1 cellular context compared by ENCODE assay signal in genomic region chr15:62482715-62483429, GRCh38.
TF ChIP-seq lines count a peak whose summit lies in the region.

No MANE protein-coding gene starts in this region.

TF ChIP-seq in GM12878, 131 proteins besides CTCF, POLR2A, EP300 and RAD21 (continued from another document):
- TF ChIP-seq ZBTB40 (IDR thresholded peaks at IDR 0.05; ENCODE audit: borderline replicate concordance) (no peak), EZH2 (IDR thresholded peaks at IDR 0.05; ENCODE audit: borderline replicate concordance, control insufficient read depth, low read depth, low read length) (no peak), RELB (IDR thresholded peaks at IDR 0.05; ENCODE audit: low read depth) (peak; percentile 78), SMC3 (IDR thresholded peaks at IDR 0.05; ENCODE audit: borderline replicate concordance, low read length) (peak; percentile 48; the same call in 1 of the 2 replicates), IKZF1 (conservative IDR thresholded peaks at IDR 0.05) (0 out of 2 replicates have a peak, but pooled peaks have one; percentile 26), RUNX3 (IDR thresholded peaks at IDR 0.05; ENCODE audit: low read length) (peak; percentile 80), BMI1 (IDR thresholded peaks at IDR 0.05; ENCODE audit: borderline replicate concordance) (no peak), IRF4 (IDR thresholded peaks at IDR 0.05; ENCODE audit: low read depth, low read length) (0 out of 2 replicates have a peak, but pooled peaks have one; percentile 38), RELA (IDR thresholded peaks at IDR 0.05; ENCODE audit: borderline replicate concordance, partially characterized antibody) (peak; percentile 87), DPF2 (IDR thresholded peaks at IDR 0.05) (peak; percentile 23; the same call in 1 of the 2 replicates), IKZF2 (IDR thresholded peaks at IDR 0.05) (no peak), ATF2 (IDR thresholded peaks at IDR 0.05; ENCODE audit: low read length) (no peak), MXI1 (IDR thresholded peaks at IDR 0.05; ENCODE audit: low read depth, low read length) (no peak), PAX8 (IDR thresholded peaks at IDR 0.05) (no peak), CHD1 (IDR thresholded peaks at IDR 0.05; ENCODE audit: low read depth, low read length) (no peak), KDM1A (IDR thresholded peaks at IDR 0.05; ENCODE audit: borderline replicate concordance) (no peak), KLF5 (IDR thresholded peaks at IDR 0.05; ENCODE audit: partially characterized antibody) (no peak), MEF2B (IDR thresholded peaks at IDR 0.05; ENCODE audit: partially characterized antibody, poor library complexity, severe bottlenecking) (peak; percentile 53), YY1 (IDR thresholded peaks at IDR 0.05; ENCODE audit: low read depth, low read length) (peak; percentile 52; the same call in 1 of the 2 replicates), SP1 (IDR thresholded peaks at IDR 0.05; ENCODE audit: low read depth, low read length) (no peak), IRF5 (IDR thresholded peaks at IDR 0.05; ENCODE audit: borderline replicate concordance) (no peak), ZBTB11 (CRISPR knock-in tag; IDR thresholded peaks at IDR 0.05) (no peak), RFX5 (IDR thresholded peaks at IDR 0.05; ENCODE audit: low read depth, low read length) (no peak), SMARCA5 (IDR thresholded peaks at IDR 0.05) (no peak)
